ENCODE assay signal across 8 cellular contexts in the genomic region with DNA sequence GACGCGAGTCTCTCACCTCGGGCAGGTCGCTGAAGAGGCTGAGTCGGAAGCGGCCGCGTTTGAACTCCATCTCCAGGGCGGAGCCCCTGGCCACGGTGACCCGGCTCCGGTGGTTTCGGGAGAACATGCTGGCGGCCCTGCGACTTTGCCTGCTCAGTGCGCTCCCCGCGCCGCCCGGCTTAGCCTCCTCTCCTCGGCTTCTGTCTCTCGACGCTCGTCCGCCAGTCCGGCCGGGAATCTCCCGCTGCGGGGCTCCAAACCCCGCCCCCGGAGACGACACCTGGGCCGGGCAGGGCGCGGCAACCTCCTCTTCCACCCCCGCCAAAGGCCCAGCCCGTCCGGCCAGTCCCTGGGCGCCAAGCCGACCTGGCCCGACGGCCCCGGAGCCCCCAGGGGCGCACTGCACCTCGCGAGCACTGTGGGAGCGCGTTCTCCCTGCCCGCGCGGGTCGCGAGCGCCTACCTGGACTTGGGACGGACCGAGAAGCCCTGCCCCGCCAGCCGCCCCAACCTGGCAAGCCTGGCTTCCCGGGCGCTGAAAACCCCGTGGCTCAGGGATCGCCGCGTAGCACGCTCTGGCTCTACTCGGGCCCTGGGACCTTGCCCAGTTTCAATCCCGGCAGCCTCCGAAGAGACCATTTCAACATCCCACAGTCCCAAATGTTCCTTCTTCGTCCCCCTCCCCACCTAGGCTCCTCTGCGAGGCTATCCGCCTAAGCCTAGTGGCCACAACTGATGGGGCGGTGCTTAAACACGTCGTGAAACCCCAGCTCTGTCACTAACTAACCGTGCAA. TPM values are rescaled to one million over a fixed set of nuclear protein-coding genes. Genes with fewer than 3 reads are reported as not detected.
DNase-seq lines count a peak whose midpoint lies in the region; ATAC-seq and TF ChIP-seq lines count a peak whose summit lies in the region.

Gene RTKN, minus strand, starts transcription at position 248 of the 793 bp plus-strand sequence. Its CDS starts 121 bp downstream, at position 127.

- H3K4me1 ChIP-seq in fibroblast of lung (ENCODE audit: control insufficient read depth, extremely low read depth, insufficient read depth, low read length) = peaks cover 12% of the 10 kb centered on the region

- peak; percentile 12 for ATAC-seq in activated CD8-positive, alpha-beta T cell treated with anti-CD3 and anti-CD28 coated beads for 36 hours
- ATAC-seq in HG03521 (IDR thresholded peaks at IDR 0.05; ENCODE audit: unreplicated experiment) = no peak

- CTCF ChIA-PET in activated CD8-positive, alpha-beta T cell treated with anti-CD3 and anti-CD28 coated beads for 36 hours (lab: Charles Lee) = interaction anchor here (0.8 to 1.1 kb wide), 2 partner anchors 10 to 146 kb away, joined by 3 to 4 read pairs; no protein-coding TSS in a partner anchor

- H3K9me3 ChIP-seq in fibroblast of lung (ENCODE audit: control insufficient read depth, insufficient read depth, low read depth, low read length) = no peaks in the 10 kb centered on the region

- H3K9me3 Mint-ChIP-seq in activated CD8-positive, alpha-beta T cell treated with anti-CD3 and anti-CD28 coated beads for 36 hours = no peaks in the 10 kb centered on the region
- H3K9me3 Mint-ChIP-seq in nephron = no peaks in the 10 kb centered on the region

- no peaks in the 10 kb centered on the region for H3K36me3 ChIP-seq in fibroblast of lung (ENCODE audit: control insufficient read depth, insufficient read depth, low read length)

- POLR2A ChIA-PET in activated CD8-positive, alpha-beta T cell treated with anti-CD3 and anti-CD28 coated beads for 36 hours (lab: Charles Lee) = interaction anchor here (1.0 kb wide), 2 partner anchors 9 to 13 kb away, joined by 3 to 5 read pairs; partner anchors contain the start of gene INO80B

- peak within 1 kb of the TSS; percentile 47 for H3K4me3 Mint-ChIP-seq in activated CD8-positive, alpha-beta T cell treated with anti-CD3 and anti-CD28 coated beads for 36 hours
- peak within 1 kb of the TSS; percentile 96 to 98 (median 98) for H3K4me3 Mint-ChIP-seq in nephron

- H3K27me3 ChIP-seq in fibroblast of lung (ENCODE audit: control insufficient read depth, insufficient read depth, low read length) = no peaks in the 10 kb centered on the region

- H3K79me2 ChIP-seq in fibroblast of lung (ENCODE audit: control insufficient read depth, insufficient read depth, low read length) = no peaks in the 10 kb centered on the region

- H3K27me3 Mint-ChIP-seq in activated CD8-positive, alpha-beta T cell treated with anti-CD3 and anti-CD28 coated beads for 36 hours = peaks cover 28% of the 10 kb centered on the region
- H3K27me3 Mint-ChIP-seq in nephron (ENCODE audit: low read depth) = peaks cover 7% of the 10 kb centered on the region

- no peak within 1 kb of the TSS for H3K27ac ChIP-seq in fibroblast of lung (ENCODE audit: insufficient read depth, low read length)

- intact Hi-C loops in activated CD8-positive, alpha-beta T cell treated with anti-CD3 and anti-CD28 coated beads for 36 hours (cut with micrococcal nuclease) = no loop called here

- H3K4me1 Mint-ChIP-seq in activated CD8-positive, alpha-beta T cell treated with anti-CD3 and anti-CD28 coated beads for 36 hours (ENCODE audit: low read depth) = peaks cover 9% of the 10 kb centered on the region
- H3K4me1 Mint-ChIP-seq in nephron = peaks cover 43% of the 10 kb centered on the region

- no peaks in the 10 kb centered on the region for H3K36me3 Mint-ChIP-seq in activated CD8-positive, alpha-beta T cell treated with anti-CD3 and anti-CD28 coated beads for 36 hours (ENCODE audit: low read depth)
- peaks cover 18% of the 10 kb centered on the region for H3K36me3 Mint-ChIP-seq in nephron (ENCODE audit: low read depth)

- peak within 1 kb of the TSS; percentile 27 for H2AFZ ChIP-seq in fibroblast of lung (ENCODE audit: low read length)

- peak; percentile 91 for DNase-seq in HPDE6-E6E7 (ENCODE audit: extremely low spot score)
- DNase-seq in activated CD8-positive, alpha-beta T cell treated with anti-CD3 and anti-CD28 coated beads for 36 hours = peak; percentile 59
- DNase-seq in fibroblast of lung (ENCODE audit: low read depth in 2 of 2) = no peak
- DNase-seq in middle frontal gyrus (ENCODE audit: extremely low spot score, low spot score) = no peak
- DNase-seq in NCI-H187 (lab: John Stamatoyannopoulos, UW) = no peak

- no peak within 1 kb of the TSS for H3K9ac ChIP-seq in fibroblast of lung (ENCODE audit: insufficient read depth, low read length)

- peak within 1 kb of the TSS in 2 of 4 experiments; percentile 18 to 84 for H3K4me3 ChIP-seq in fibroblast of lung (replicated peaks in 1 of 4; ENCODE audit: control extremely low read depth in 1 of 4, insufficient read depth in 1 of 4, low read depth in 3 of 4, low read length in 4 of 4)

- peak within 1 kb of the TSS; percentile 99 for H3K4me2 ChIP-seq in fibroblast of lung (ENCODE audit: extremely low read depth, insufficient read depth, low read length)

- no peak for TF ChIP-seq CTCF in activated CD8-positive, alpha-beta T cell treated with anti-CD3 and anti-CD28 coated beads for 36 hours (IDR thresholded peaks at IDR 0.05)
- TF ChIP-seq CTCF in fibroblast of lung (conservative IDR thresholded peaks at IDR 0.05 in 1 of 2, IDR thresholded peaks at IDR 0.05 in 1 of 2; ENCODE audit: low read depth in 1 of 2, low read length in 2 of 2) (no peak), nephron (IDR thresholded peaks at IDR 0.05; ENCODE audit: unreplicated experiment in 3 of 3) (no peak)

- H4K20me1 ChIP-seq in fibroblast of lung (ENCODE audit: control insufficient read depth, extremely low read depth, insufficient read depth, low read length) = no peaks in the 10 kb centered on the region

- no peak within 1 kb of the TSS for H3K27ac Mint-ChIP-seq in activated CD8-positive, alpha-beta T cell treated with anti-CD3 and anti-CD28 coated beads for 36 hours
- peak within 1 kb of the TSS; percentile 99 to 100 (median 99) for H3K27ac Mint-ChIP-seq in nephron

- peak; percentile 2 for TF ChIP-seq POLR2A in GM10847 (IDR thresholded peaks at IDR 0.05; ENCODE audit: extremely low read depth, insufficient read length)

RNA-seq across cellular contexts. Expression of gene RTKN, which starts in this region (rescaled TPM):
- total RNA-seq in activated CD8-positive, alpha-beta T cell treated with anti-CD3 and anti-CD28 coated beads for 36 hours = 1 to 10 TPM; 1.2 to 1.6 TPM
- total RNA-seq in fibroblast of lung = 11.8 and 16.0 TPM in 2 replicates
- 8.3 and 10.0 TPM in 2 replicates for polyA plus RNA-seq in fibroblast of lung
- 8.2 and 11.3 TPM in 2 replicates for polyA plus RNA-seq in fibroblast of lung (2012)
- 10.6 and 20.2 TPM in 2 replicates for polyA minus RNA-seq in fibroblast of lung (ENCODE audit: low replicate concordance)

Comparison
In these comparisons a context has a peak if more than half of its experiments do, and no peak if none do; other contexts are left out.
1. DNase-seq: peak in HPDE6-E6E7 (single experiment) and activated CD8-positive, alpha-beta T cell treated with anti-CD3 and anti-CD28 coated beads for 36 hours (single experiment); none in fibroblast of lung (0 of 2), middle frontal gyrus (single experiment) and NCI-H187 (0 of 2).